Comparison of ENCODE assay signal across 8 cellular contexts in genomic region chr12:14394317-14395058, GRCh38. TPM values are rescaled to one million over a fixed set of nuclear protein-coding genes. Genes with fewer than 3 reads are reported as not detected.
DNase-seq lines count a peak whose midpoint lies in the region; ATAC-seq and TF ChIP-seq lines count a peak whose summit lies in the region.

No MANE protein-coding gene starts in this region.

- H3K9me3 ChIP-seq in ovary, result no peaks in the 10 kb centered on the region

- H3K27me3 ChIP-seq in foreskin keratinocyte (no peaks in the 10 kb centered on the region), ovary (no peaks in the 10 kb centered on the region)

- CTCF ChIA-PET in activated CD8-positive, alpha-beta T cell treated with anti-CD3 and anti-CD28 coated beads, Interleukin-2, amount 10 ng/mL, durations not matched to agents 7 days and 5 days (lab: Charles Lee), result interaction anchor here (1.0 to 4.4 kb wide), 12 partner anchors 10 to 156 kb away, joined by 3 to 60 read pairs (median 9); partner anchors contain the start of gene ATF7IP

- WGBS in ovary, 3 donors, result 20 to 28% (median 22%) methylated on average over 3 of the region's 3 CpGs

- H3K9me3 Mint-ChIP-seq in activated CD8-positive, alpha-beta T cell treated with anti-CD3 and anti-CD28 coated beads, Interleukin-2, amount 10 ng/mL, durations not matched to agents 7 days and 5 days (ENCODE audit: insufficient read depth), result no peaks in the 10 kb centered on the region

- TF ChIP-seq POLR2A in ovary (IDR thresholded peaks at IDR 0.05), result no peak

- peak overlapping the region; percentile 92 for H3K27ac Mint-ChIP-seq in activated CD8-positive, alpha-beta T cell treated with anti-CD3 and anti-CD28 coated beads, Interleukin-2, amount 10 ng/mL, durations not matched to agents 7 days and 5 days

- peaks cover 79% of the 10 kb centered on the region for H3K4me1 Mint-ChIP-seq in activated CD8-positive, alpha-beta T cell treated with anti-CD3 and anti-CD28 coated beads, Interleukin-2, amount 10 ng/mL, durations not matched to agents 7 days and 5 days (ENCODE audit: low read depth)

- POLR2A ChIA-PET in activated CD8-positive, alpha-beta T cell treated with anti-CD3 and anti-CD28 coated beads, Interleukin-2, amount 10 ng/mL, durations not matched to agents 7 days and 5 days (lab: Charles Lee), result interaction anchor here (0.6 to 3.3 kb wide), 12 partner anchors 10 to 566 kb away, joined by 3 to 32 read pairs (median 6); partner anchors contain the start of gene ATF7IP

- peak; percentile 75 for ATAC-seq in GM18907 (IDR thresholded peaks at IDR 0.05; ENCODE audit: unreplicated experiment)
- ATAC-seq in HG03066 (IDR thresholded peaks at IDR 0.05; ENCODE audit: low read depth, unreplicated experiment), result peak; percentile 49
- peak; percentile 78 for ATAC-seq in activated CD8-positive, alpha-beta T cell treated with anti-CD3 and anti-CD28 coated beads, Interleukin-2, amount 10 ng/mL, durations not matched to agents 7 days and 5 days
- peak; percentile 99 for ATAC-seq in foreskin keratinocyte

- TF ChIP-seq EP300 in ovary (IDR thresholded peaks at IDR 0.05), result no peak

- H3K4me3 Mint-ChIP-seq in activated CD8-positive, alpha-beta T cell treated with anti-CD3 and anti-CD28 coated beads, Interleukin-2, amount 10 ng/mL, durations not matched to agents 7 days and 5 days, result peak overlapping the region; percentile 83

- intact Hi-C loops in ovary (cut with DNase I), result loop anchor here in 1 of 4 donors (10.0 kb wide), 1 partner anchor 380 kb away; a partner anchor contains a TSS

- H3K27me3 Mint-ChIP-seq in activated CD8-positive, alpha-beta T cell treated with anti-CD3 and anti-CD28 coated beads, Interleukin-2, amount 10 ng/mL, durations not matched to agents 7 days and 5 days (ENCODE audit: low read depth), result no peaks in the 10 kb centered on the region

- peak; percentile 17 for DNase-seq in COR-L47 (lab: John Stamatoyannopoulos, UW)
- DNase-seq in NCI-H2171 treated with DMSO at 0.1 percent for 48 hours (lab: John Stamatoyannopoulos, UW), result peak; percentile 77
- DNase-seq in activated CD8-positive, alpha-beta T cell treated with anti-CD3 and anti-CD28 coated beads, Interleukin-2, amount 10 ng/mL, durations not matched to agents 7 days and 5 days, result peak; percentile 67
- peak; percentile 81 to 92 for DNase-seq in foreskin keratinocyte
- DNase-seq in occipital lobe (lab: John Stamatoyannopoulos, UW), result peak; percentile 13
- DNase-seq in ovary, result no peak

- H3K4me3 ChIP-seq in ovary, result no peak overlapping the region

- H3K4me1 ChIP-seq in foreskin keratinocyte (peaks cover 25% of the 10 kb centered on the region), ovary (ENCODE audit: insufficient read depth) (peaks cover 6% of the 10 kb centered on the region)

- H3K36me3 Mint-ChIP-seq in activated CD8-positive, alpha-beta T cell treated with anti-CD3 and anti-CD28 coated beads, Interleukin-2, amount 10 ng/mL, durations not matched to agents 7 days and 5 days (ENCODE audit: low read depth), result peaks cover 52% of the 10 kb centered on the region

- H3K27ac ChIP-seq in foreskin keratinocyte (peak overlapping the region; percentile 70), ovary (peak overlapping the region in 1 of 2 donors; percentile 37)

- TF ChIP-seq CTCF in foreskin keratinocyte (conservative IDR thresholded peaks at IDR 0.05) (peak; percentile 45), ovary (IDR thresholded peaks at IDR 0.05) (peak in 1 of 3 donors; percentile 24)

- H3K36me3 ChIP-seq in ovary, result no peaks in the 10 kb centered on the region

RNA-seq across cellular contexts. Expression of gene ATF7IP, which starts 29.0 kb away (rescaled TPM):
- total RNA-seq in activated CD8-positive, alpha-beta T cell treated with anti-CD3 and anti-CD28 coated beads, Interleukin-2, amount 10 ng/mL, durations not matched to agents 7 days and 5 days, result 100 to 1,000 TPM in 1 of 2 experiments, 10 to 100 TPM in 1; 99.8 to 104 TPM
- total RNA-seq in foreskin keratinocyte (26.3 and 33.1 TPM in 2 replicates), occipital lobe (77.5 TPM), ovary (10 to 100 TPM; 34.8 to 91.5 (median 78.4) TPM)
- polyA plus RNA-seq in foreskin keratinocyte (5.7 and 6.1 TPM in 2 replicates), ovary (10 to 100 TPM; 12.4 to 30.7 TPM)

Comparison
In these comparisons a context has a peak if more than half of its experiments do, and no peak if none do; other contexts are left out.
1. DNase-seq: peak in COR-L47 (single experiment), NCI-H2171 treated with DMSO at 0.1 percent for 48 hours (single experiment), activated CD8-positive, alpha-beta T cell treated with anti-CD3 and anti-CD28 coated beads, Interleukin-2, amount 10 ng/mL, durations not matched to agents 7 days and 5 days (single experiment), foreskin keratinocyte (2 of 2) and occipital lobe (single experiment); none in ovary (0 of 5).
2. ATAC-seq: peak in every context shown above with its lines; median percentile 99 in foreskin keratinocyte; 78 in activated CD8-positive, alpha-beta T cell treated with anti-CD3 and anti-CD28 coated beads, Interleukin-2, amount 10 ng/mL, durations not matched to agents 7 days and 5 days; 75 in GM18907; 49 in HG03066.